22 cellular contexts compared by ENCODE assay signal in the genomic region with DNA sequence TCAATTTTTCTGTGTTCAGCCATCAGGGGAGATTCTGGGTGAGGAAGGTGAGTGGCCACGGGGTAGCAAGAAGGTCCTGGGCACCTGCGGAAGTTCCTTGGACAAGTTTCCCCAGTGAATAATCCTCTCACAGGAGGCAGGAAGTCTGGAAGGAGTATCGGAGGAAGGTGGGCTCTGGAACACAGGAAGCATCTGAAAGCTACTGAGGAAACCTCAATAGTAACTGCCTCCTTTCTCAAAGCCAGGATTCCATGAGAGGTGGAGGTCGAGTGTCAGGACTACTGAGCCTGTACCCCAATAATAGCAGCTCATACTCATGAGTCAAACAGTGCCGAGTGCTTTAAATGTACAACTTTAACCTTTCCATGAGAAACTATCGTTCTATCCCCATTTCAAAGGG.
DNase-seq lines count a peak whose midpoint lies in the region; ATAC-seq and TF ChIP-seq lines count a peak whose summit lies in the region.
"Had no signal": no experiment of that assay in that cellular context is flagged by ENCODE, and none has a peak within 500 bp of the region (broad histone marks: within the 10 kb centered on the region; RNA-seq: fewer than 3 reads in every experiment).

No MANE protein-coding gene starts in this region.

- H3K4me1 Mint-ChIP-seq in stimulated activated naive CD8-positive, alpha-beta T cell treated with anti-CD3 and anti-CD28 coated beads, Interleukin-15, amount 100 ng/mL, for 72 hours, result peaks cover 100% of the 10 kb centered on the region
- peaks cover 94% of the 10 kb centered on the region for H3K4me1 Mint-ChIP-seq in activated CD8-positive, alpha-beta T cell treated with anti-CD3 and anti-CD28 coated beads, Interleukin-2, amount 10 ng/mL, durations not matched to agents 7 days and 5 days (ENCODE audit: low read depth)

- no peaks in the 10 kb centered on the region for H3K9me3 ChIP-seq in gastroesophageal sphincter
- H3K9me3 ChIP-seq: adrenal gland, pancreas had no signal

- CTCF ChIA-PET in activated CD8-positive, alpha-beta T cell treated with anti-CD3 and anti-CD28 coated beads, Interleukin-2, amount 10 ng/mL, durations not matched to agents 7 days and 5 days (lab: Charles Lee), result interaction anchor here (1.4 to 2.3 kb wide), 3 partner anchors 9 to 136 kb away, joined by 3 to 10 read pairs (median 4); no protein-coding TSS in a partner anchor

- no peaks in the 10 kb centered on the region for H3K36me3 ChIP-seq in gastroesophageal sphincter
- H3K36me3 ChIP-seq: cardiac muscle cell, pancreas had no signal

- H3K4me3 ChIP-seq in gastroesophageal sphincter, result no peak overlapping the region
- H3K4me3 ChIP-seq: adrenal gland, cardiac muscle cell, pancreas, SJSA1 had no signal

- POLR2A ChIA-PET in activated CD8-positive, alpha-beta T cell treated with anti-CD3 and anti-CD28 coated beads, Interleukin-2, amount 10 ng/mL, durations not matched to agents 7 days and 5 days (lab: Charles Lee), result no interaction called here

- peaks cover 91% of the 10 kb centered on the region for H3K36me3 Mint-ChIP-seq in activated CD8-positive, alpha-beta T cell treated with anti-CD3 and anti-CD28 coated beads, Interleukin-2, amount 10 ng/mL, durations not matched to agents 7 days and 5 days (ENCODE audit: low read depth)

- 75 to 86% methylated on average over 4 to 5 of the region's 6 CpGs for WGBS in gastroesophageal sphincter (ENCODE audit: low coverage in 1 of 2), 2 donors

- TF ChIP-seq POLR2A in gastroesophageal sphincter (IDR thresholded peaks at IDR 0.05), result no peak

- peaks cover 6 to 9% of the 10 kb centered on the region in 2 donors for H3K9me3 Mint-ChIP-seq in stimulated activated naive CD8-positive, alpha-beta T cell treated with anti-CD3 and anti-CD28 coated beads, Interleukin-15, amount 100 ng/mL, for 72 hours
- peaks cover 18% of the 10 kb centered on the region for H3K9me3 Mint-ChIP-seq in activated CD8-positive, alpha-beta T cell treated with anti-CD3 and anti-CD28 coated beads, Interleukin-2, amount 10 ng/mL, durations not matched to agents 7 days and 5 days (ENCODE audit: insufficient read depth)

- peak overlapping the region in 1 of 2 donors; percentile 90 for H3K27ac Mint-ChIP-seq in stimulated activated naive CD8-positive, alpha-beta T cell treated with anti-CD3 and anti-CD28 coated beads, Interleukin-15, amount 100 ng/mL, for 72 hours
- peak overlapping the region; percentile 69 for H3K27ac Mint-ChIP-seq in activated CD8-positive, alpha-beta T cell treated with anti-CD3 and anti-CD28 coated beads, Interleukin-2, amount 10 ng/mL, durations not matched to agents 7 days and 5 days

- H3K27ac ChIP-seq in gastroesophageal sphincter, result peak overlapping the region in 3 of 4 donors; percentile 78 to 88 (median 85)
- H3K27ac ChIP-seq: adrenal gland, cardiac muscle cell, pancreas, SJSA1 had no signal

- no peak for ATAC-seq in stimulated activated naive CD8-positive, alpha-beta T cell treated with anti-CD3 and anti-CD28 coated beads, Interleukin-15, amount 100 ng/mL, for 72 hours
- ATAC-seq in stimulated activated naive CD8-positive, alpha-beta T cell treated with anti-CD3 and anti-CD28 coated beads, Interleukin-15, Interleukin-2, amounts not matched to agents 100 U/mL and 50 U/mL, for 24 hours, result no peak
- no peak for ATAC-seq in activated CD8-positive, alpha-beta T cell treated with anti-CD3 and anti-CD28 coated beads, Interleukin-2, amount 10 ng/mL, durations not matched to agents 7 days and 5 days
- ATAC-seq in gastroesophageal sphincter (no peak), GM21447 (IDR thresholded peaks at IDR 0.05; ENCODE audit: unreplicated experiment) (no peak), GM18867 (IDR thresholded peaks at IDR 0.05; ENCODE audit: unreplicated experiment) (no peak), HG02840 (IDR thresholded peaks at IDR 0.05; ENCODE audit: low FRiP score, unreplicated experiment) (no peak), GM21367 (IDR thresholded peaks at IDR 0.05; ENCODE audit: unreplicated experiment) (no peak)
- ATAC-seq: activated CD4-positive, CD25-positive, alpha-beta regulatory T cell treated with anti-CD3 and anti-CD28 coated beads, Interleukin-2, amount 50 U/mL, for 24 hours; esophagus mucosa; pancreas had no signal

- no peak for TF ChIP-seq EP300 in gastroesophageal sphincter (IDR thresholded peaks at IDR 0.05)

- no peaks in the 10 kb centered on the region for H3K27me3 Mint-ChIP-seq in stimulated activated naive CD8-positive, alpha-beta T cell treated with anti-CD3 and anti-CD28 coated beads, Interleukin-15, amount 100 ng/mL, for 72 hours
- H3K27me3 Mint-ChIP-seq in activated CD8-positive, alpha-beta T cell treated with anti-CD3 and anti-CD28 coated beads, Interleukin-2, amount 10 ng/mL, durations not matched to agents 7 days and 5 days (ENCODE audit: low read depth), result no peaks in the 10 kb centered on the region

- no peak for TF ChIP-seq CTCF in gastroesophageal sphincter (IDR thresholded peaks at IDR 0.05)

- peaks cover 0 to 96% (median 44%) of the 10 kb centered on the region in 3 donors for H3K4me1 ChIP-seq in gastroesophageal sphincter
- H3K4me1 ChIP-seq: pancreas had no signal

- peak overlapping the region; percentile 16 to 54 for H3K4me3 Mint-ChIP-seq in stimulated activated naive CD8-positive, alpha-beta T cell treated with anti-CD3 and anti-CD28 coated beads, Interleukin-15, amount 100 ng/mL, for 72 hours
- H3K4me3 Mint-ChIP-seq in activated CD8-positive, alpha-beta T cell treated with anti-CD3 and anti-CD28 coated beads, Interleukin-2, amount 10 ng/mL, durations not matched to agents 7 days and 5 days, result no peak overlapping the region

- no peak for DNase-seq in stimulated activated naive CD8-positive, alpha-beta T cell treated with anti-CD3 and anti-CD28 coated beads, Interleukin-15, amount 100 ng/mL, for 72 hours
- no peak for DNase-seq in stimulated activated naive CD8-positive, alpha-beta T cell treated with anti-CD3 and anti-CD28 coated beads, Interleukin-15, Interleukin-2, amounts not matched to agents 100 U/mL and 50 U/mL, for 24 hours
- no peak for DNase-seq in activated CD8-positive, alpha-beta T cell treated with anti-CD3 and anti-CD28 coated beads, Interleukin-2, amount 10 ng/mL, durations not matched to agents 7 days and 5 days
- DNase-seq: activated CD8-positive, alpha-beta memory T cell treated with anti-CD3 and anti-CD28 coated beads, Interleukin-2, amount 50 U/mL, for 48 hours; adrenal gland; GF-D8; KG1; NCI-H1048; NCI-H2029; NCI-H524 treated with DMSO at 0.1 percent for 48 hours; OCI-M1; pancreas; T1000 had no signal

- no peaks in the 10 kb centered on the region for H3K27me3 ChIP-seq in gastroesophageal sphincter
- H3K27me3 ChIP-seq: adrenal gland, cardiac muscle cell, pancreas, SJSA1 had no signal
